In genomic region chr1:172119184-172119583, GRCh38 we compare ENCODE assay signal across 30 cellular contexts.
"Had no signal": no experiment of that assay in that cellular context is flagged by ENCODE, and none has a peak within 500 bp of the region (broad histone marks: within the 10 kb centered on the region; RNA-seq: fewer than 3 reads in every experiment).

No MANE protein-coding gene starts in this region.

- H3K27ac ChIP-seq: lower lobe of right lung, pancreas, prostate gland, sigmoid colon, spleen, suprapubic skin, thoracic aorta, tibial artery, upper lobe of right lung had no signal

- H3K27ac Mint-ChIP-seq: natural killer cell; stimulated activated effector memory CD8-positive, alpha-beta T cell treated with anti-CD3 and anti-CD28 coated beads, Interleukin-12 subunit alpha, Interleukin-12 subunit beta, amount 100 ng/mL, for 72 hours; stimulated activated naive CD8-positive, alpha-beta T cell treated with anti-CD3 and anti-CD28 coated beads, Interleukin-15, Interleukin-2, amounts not matched to agents 100 ng/mL and 50 ng/mL, for 24 hours had no signal

- H3K27me3 Mint-ChIP-seq: naive B cell; stimulated activated naive CD8-positive, alpha-beta T cell treated with anti-CD3 and anti-CD28 coated beads, Interleukin-15, Interleukin-2, amounts not matched to agents 100 ng/mL and 50 ng/mL, for 24 hours had no signal

- H3K4me3 Mint-ChIP-seq: mesothelial cell of epicardium; naive B cell; natural killer cell; stimulated activated effector memory CD8-positive, alpha-beta T cell treated with anti-CD3 and anti-CD28 coated beads, Interleukin-12 subunit alpha, Interleukin-12 subunit beta, amount 100 ng/mL, for 72 hours; stimulated activated naive CD8-positive, alpha-beta T cell treated with anti-CD3 and anti-CD28 coated beads, Interleukin-15, Interleukin-2, amounts not matched to agents 100 ng/mL and 50 ng/mL, for 24 hours had no signal

- H3K36me3 Mint-ChIP-seq: natural killer cell; stimulated activated effector memory CD8-positive, alpha-beta T cell treated with anti-CD3 and anti-CD28 coated beads, Interleukin-12 subunit alpha, Interleukin-12 subunit beta, amount 100 ng/mL, for 72 hours had no signal

- FAIRE-seq: keratinocyte, pancreas, small intestine, urothelium cell line had no signal

- H3K4me1 ChIP-seq: lower lobe of right lung, pancreas, prostate gland, suprapubic skin, tibial artery, upper lobe of right lung had no signal

- H3K4me3 ChIP-seq: lower lobe of right lung, pancreas, prostate gland, sigmoid colon, spleen, suprapubic skin, thoracic aorta, tibial artery, upper lobe of right lung had no signal

- H3K9me3 ChIP-seq: lower lobe of right lung, pancreas, prostate gland, sigmoid colon, spleen, suprapubic skin, thoracic aorta, tibial artery, upper lobe of right lung had no signal

- DNase-seq: hippocampal formation; kidney glomerular epithelial cell; left cardiac atrium; left ventricle myocardium superior; lower lobe of right lung; mammary epithelial cell; mesendoderm; naive B cell; natural killer cell; pancreas; posterior cingulate gyrus; retina; right cardiac atrium; sigmoid colon; small intestine; spleen; stimulated activated CD4-positive, alpha-beta T cell treated with anti-CD3 and anti-CD28 coated beads, Interleukin-4, amount 100 ng/mL, for 24 hours; stimulated activated naive CD4-positive, alpha-beta T cell; tibial artery; trophoblast cell; upper lobe of right lung had no signal

- ATAC-seq: left cardiac atrium; left lobe of liver; left ventricle myocardium superior; lower lobe of right lung; natural killer cell; pancreas; right cardiac atrium; stimulated activated effector memory CD8-positive, alpha-beta T cell treated with anti-CD3 and anti-CD28 coated beads, Interleukin-12 subunit alpha, Interleukin-12 subunit beta, amount 100 ng/mL, for 72 hours; upper lobe of right lung had no signal

- H3K36me3 ChIP-seq: lower lobe of right lung, pancreas, prostate gland, sigmoid colon, spleen, suprapubic skin, thoracic aorta, tibial artery, upper lobe of right lung had no signal

- H3K27me3 ChIP-seq: pancreas, sigmoid colon, spleen, suprapubic skin, tibial artery, upper lobe of right lung had no signal

- H3K9me3 Mint-ChIP-seq: natural killer cell had no signal
